ENCODE assay signal across 15 cellular contexts in genomic region chr11:13314676-13315394, GRCh38. TPM values are rescaled to one million over a fixed set of nuclear protein-coding genes. Genes with fewer than 3 reads are reported as not detected.
DNase-seq lines count a peak whose midpoint lies in the region; ATAC-seq, FAIRE-seq and TF ChIP-seq lines count a peak whose summit lies in the region.
"Had no signal": no experiment of that assay in that cellular context is flagged by ENCODE, and none has a peak within 500 bp of the region (broad histone marks: within the 10 kb centered on the region; RNA-seq: fewer than 3 reads in every experiment).

No MANE protein-coding gene starts in this region.

- no peak for TF ChIP-seq EP300 in H1 (IDR thresholded peaks at IDR 0.05; ENCODE audit: borderline replicate concordance in 1 of 2, low read depth in 2 of 2, low read length in 2 of 2)

- H3K4me3 Mint-ChIP-seq in CD8-positive, alpha-beta memory T cell = peak overlapping the region in 3 of 7 donors; percentile 16 to 41 (median 27)
- H3K4me3 Mint-ChIP-seq in stimulated activated effector memory CD8-positive, alpha-beta T cell treated with anti-CD3 and anti-CD28 coated beads, Interleukin-12 subunit alpha, Interleukin-12 subunit beta, amount 100 ng/mL, for 72 hours = no peak overlapping the region
- H3K4me3 Mint-ChIP-seq: B cell had no signal

- H3K4me1 Mint-ChIP-seq in CD8-positive, alpha-beta memory T cell = peaks cover 3 to 98% (median 89%) of the 10 kb centered on the region in 3 donors
- H3K4me1 Mint-ChIP-seq in stimulated activated effector memory CD8-positive, alpha-beta T cell treated with anti-CD3 and anti-CD28 coated beads, Interleukin-12 subunit alpha, Interleukin-12 subunit beta, amount 100 ng/mL, for 72 hours = peaks cover 94% of the 10 kb centered on the region

- H2BK120ac ChIP-seq in H1 (replicated peaks; ENCODE audit: low read depth, low read length) = no peak overlapping the region

- no peaks in the 10 kb centered on the region for H3K9me3 Mint-ChIP-seq in CD8-positive, alpha-beta memory T cell
- no peaks in the 10 kb centered on the region for H3K9me3 Mint-ChIP-seq in stimulated activated effector memory CD8-positive, alpha-beta T cell treated with anti-CD3 and anti-CD28 coated beads, Interleukin-12 subunit alpha, Interleukin-12 subunit beta, amount 100 ng/mL, for 72 hours

- no peak overlapping the region for H3K4me3 ChIP-seq in CD8-positive, alpha-beta memory T cell (ENCODE audit: low read length)
- H3K4me3 ChIP-seq in HUES64 (ENCODE audit: low read length) = no peak overlapping the region
- H3K4me3 ChIP-seq in H1 (ENCODE audit: extremely low read depth in 1 of 4, insufficient read depth in 2 of 4, low read depth in 3 of 4, low read length in 4 of 4) = 0 out of 8 replicates have a peak overlapping the region, but pooled peaks of 1 of the 4 experiments have one; percentile 4
- H3K4me3 ChIP-seq in osteoblast (ENCODE audit: insufficient read depth, low read length) = no peak overlapping the region
- H3K4me3 ChIP-seq: PC-9 had no signal

- no peak overlapping the region for H2AFZ ChIP-seq in H1 (ENCODE audit: low read length)
- no peak overlapping the region for H2AFZ ChIP-seq in osteoblast (ENCODE audit: low read length)
- H2AFZ ChIP-seq: PC-9 had no signal

- H4K20me1 ChIP-seq in H1 (replicated peaks in 1 of 2; ENCODE audit: control insufficient read depth in 1 of 2, insufficient read depth in 2 of 2, low read length in 2 of 2) = peaks cover 0 to 1% of the 10 kb centered on the region in 2 experiments
- H4K20me1 ChIP-seq in osteoblast (ENCODE audit: insufficient read depth, low read length) = peaks cover 14% of the 10 kb centered on the region

- H3K9me3 ChIP-seq in CD8-positive, alpha-beta memory T cell (ENCODE audit: low read length) = no peaks in the 10 kb centered on the region
- H3K9me3 ChIP-seq in HUES64 (ENCODE audit: insufficient read depth, low read depth, low read length) = no peaks in the 10 kb centered on the region
- H3K9me3 ChIP-seq in H1 (ENCODE audit: insufficient read depth in 2 of 2, low read depth in 1 of 2, low read length in 1 of 2) = no peaks in the 10 kb centered on the region
- H3K9me3 ChIP-seq in osteoblast (ENCODE audit: low read depth, low read length) = no peaks in the 10 kb centered on the region

- no peak overlapping the region for H4K8ac ChIP-seq in H1 (ENCODE audit: extremely low read depth, insufficient read depth, low read length)

- H3K56ac ChIP-seq in H1 (replicated peaks; ENCODE audit: insufficient read length, low read depth, low read length) = no peak overlapping the region

- no peak overlapping the region for H2BK5ac ChIP-seq in H1 (ENCODE audit: low read depth, low read length)

- H3K4me2 ChIP-seq in H1 (ENCODE audit: insufficient read depth in 1 of 2, low read depth in 2 of 2, low read length in 2 of 2) (no peak overlapping the region), osteoblast (ENCODE audit: insufficient read depth, low read length) (no peak overlapping the region)
- H3K4me2 ChIP-seq: PC-9 had no signal

- no peak overlapping the region for H2AK5ac ChIP-seq in H1 (ENCODE audit: low read depth, low read length)

- no peak overlapping the region for H4K91ac ChIP-seq in H1 (replicated peaks; ENCODE audit: insufficient read length, low read length)

- peaks cover 69% of the 10 kb centered on the region for H3K4me1 ChIP-seq in CD8-positive, alpha-beta memory T cell (ENCODE audit: insufficient read depth, low read length)
- H3K4me1 ChIP-seq in HUES64 (ENCODE audit: insufficient read depth, low read length) (peaks cover 8% of the 10 kb centered on the region; the same call in 1 of the 2 replicates), H1 (replicated peaks in 1 of 4; ENCODE audit: control insufficient read depth in 3 of 4, insufficient read depth in 4 of 4, low read length in 3 of 4) (peaks cover 0 to 11% (median 4%) of the 10 kb centered on the region in 4 experiments; a peak in 5 of 7 replicates), osteoblast (ENCODE audit: insufficient read depth, low read length) (peaks cover 16% of the 10 kb centered on the region)

- no peak for ATAC-seq in stimulated activated effector memory CD8-positive, alpha-beta T cell treated with anti-CD3 and anti-CD28 coated beads, Interleukin-12 subunit alpha, Interleukin-12 subunit beta, amount 100 ng/mL, for 72 hours
- no peak for ATAC-seq in GM19395 (IDR thresholded peaks at IDR 0.05; ENCODE audit: unreplicated experiment)

- no peaks in the 10 kb centered on the region; the same call in 1 of the 2 replicates for H3K79me1 ChIP-seq in H1 (ENCODE audit: low read depth, low read length)

- H3K4ac ChIP-seq in H1 (replicated peaks; ENCODE audit: insufficient read length, low read depth, low read length) = no peak overlapping the region

- CTCF ChIA-PET in CD8-positive, alpha-beta memory T cell (lab: Charles Lee) = interaction anchor here (1.6 to 2.6 kb wide), 2 partner anchors 21 to 28 kb away, joined by 4 to 11 read pairs; no protein-coding TSS in a partner anchor
- CTCF ChIA-PET in H1 (lab: Charles Lee; ENCODE audit: partially characterized antibody) = interaction anchor here (0.7 to 4.0 kb wide), 10 partner anchors 13 to 101 kb away, joined by 3 to 31 read pairs (median 4); no protein-coding TSS in a partner anchor

- H3K14ac ChIP-seq in H1 (ENCODE audit: insufficient read length) = no peak overlapping the region

- peaks cover 4% of the 10 kb centered on the region for H3K36me3 ChIP-seq in CD8-positive, alpha-beta memory T cell (ENCODE audit: insufficient read depth, low read length)
- H3K36me3 ChIP-seq in HUES64 (ENCODE audit: insufficient read depth, low read length) (no peaks in the 10 kb centered on the region), H1 (ENCODE audit: control insufficient read depth in 2 of 4, insufficient read depth in 4 of 4, low read length in 3 of 4) (no peaks in the 10 kb centered on the region), osteoblast (ENCODE audit: insufficient read depth, low read length) (no peaks in the 10 kb centered on the region)

- POLR2A ChIA-PET in CD8-positive, alpha-beta memory T cell (lab: Charles Lee) = no interaction called here
- POLR2A ChIA-PET in H1 (lab: Charles Lee; ENCODE audit: partially characterized antibody) = no interaction called here

- 89% methylated on average over 2 of the region's 2 CpGs for WGBS in HUES64
- WGBS in H1 (ENCODE audit: extremely low coverage in 1 of 2, insufficient coverage in 1 of 2, insufficient read length in 1 of 2, insufficient replicate concordance in 2 of 2, low coverage in 1 of 2, low lambda C conversion rate in 2 of 2, missing lambda C conversion rate in 1 of 2), 2 experiments = 77% methylated on average over 2 of the region's 2 CpGs; no CpG with 5 or more reads in 1 of the 2 experiments

- no peak overlapping the region for H3K23ac ChIP-seq in H1 (ENCODE audit: insufficient read length)

- H3K27me3 ChIP-seq in CD8-positive, alpha-beta memory T cell (ENCODE audit: insufficient read depth, low read length, poor library complexity, severe bottlenecking) = no peaks in the 10 kb centered on the region
- no peaks in the 10 kb centered on the region for H3K27me3 ChIP-seq in HUES64 (ENCODE audit: insufficient read depth, low read length)
- no peaks in the 10 kb centered on the region for H3K27me3 ChIP-seq in H1 (replicated peaks in 1 of 4; ENCODE audit: control insufficient read depth in 3 of 4, extremely low read depth in 1 of 4, insufficient read depth in 3 of 4, low read length in 3 of 4)
- no peaks in the 10 kb centered on the region for H3K27me3 ChIP-seq in osteoblast (ENCODE audit: insufficient read depth, low read length)

- H4K5ac ChIP-seq in H1 (ENCODE audit: insufficient read length, low read depth, low read length) = no peak overlapping the region

- peak; percentile 7 for FAIRE-seq in H1 (lab: Jason Lieb, UNC)

- H2BK15ac ChIP-seq in H1 (ENCODE audit: low read length) = peak overlapping the region; percentile 36; the same call in 1 of the 2 replicates

- H2BK20ac ChIP-seq in H1 (ENCODE audit: low read length) = no peak overlapping the region

- DNase-seq in CD8-positive, alpha-beta memory T cell = no peak
- no peak for DNase-seq in H1 (ENCODE audit: low read depth in 1 of 2, low spot score in 2 of 2)
- DNase-seq in stimulated activated effector memory CD8-positive, alpha-beta T cell treated with anti-CD3 and anti-CD28 coated beads, Interleukin-12 subunit alpha, Interleukin-12 subunit beta, amount 100 ng/mL, for 72 hours (ENCODE audit: low spot score in 2 of 2) = no peak
- no peak for DNase-seq in DMS79 (lab: John Stamatoyannopoulos, UW)
- DNase-seq in osteoblast (ENCODE audit: insufficient read length, low spot score, missing footprints) = no peak
- DNase-seq: GF-D8, KG1, NCI-H1436, NCI-H2029 treated with DMSO at 0.1 percent for 48 hours, NCI-H524, PC-9, SW 1271 had no signal

- TF ChIP-seq RAD21 in H1 (IDR thresholded peaks at IDR 0.05 in 1 of 2, conservative IDR thresholded peaks at IDR 0.05 in 1 of 2; ENCODE audit: low read depth in 2 of 2, low read length in 2 of 2) = no peak

- H3K36me3 Mint-ChIP-seq in CD8-positive, alpha-beta memory T cell = peaks cover 5 to 58% (median 24%) of the 10 kb centered on the region in 3 donors
- H3K36me3 Mint-ChIP-seq in stimulated activated effector memory CD8-positive, alpha-beta T cell treated with anti-CD3 and anti-CD28 coated beads, Interleukin-12 subunit alpha, Interleukin-12 subunit beta, amount 100 ng/mL, for 72 hours = peaks cover 45% of the 10 kb centered on the region

- no peak for TF ChIP-seq POLR2A in H1 (IDR thresholded peaks at IDR 0.05; ENCODE audit: control extremely low read depth in 1 of 2, low read depth in 2 of 2, low read length in 2 of 2)

- H3K27ac Mint-ChIP-seq in CD8-positive, alpha-beta memory T cell = peak overlapping the region in 5 of 8 donors; percentile 22 to 60 (median 35)
- H3K27ac Mint-ChIP-seq in stimulated activated effector memory CD8-positive, alpha-beta T cell treated with anti-CD3 and anti-CD28 coated beads, Interleukin-12 subunit alpha, Interleukin-12 subunit beta, amount 100 ng/mL, for 72 hours = peak overlapping the region; percentile 86
- H3K27ac Mint-ChIP-seq: B cell had no signal

- H3K18ac ChIP-seq in H1 (ENCODE audit: extremely low read depth, low read length) = no peak overlapping the region

- no peak overlapping the region for H3K27ac ChIP-seq in CD8-positive, alpha-beta memory T cell (ENCODE audit: low read depth, low read length)
- peak overlapping the region; percentile 15; the same call in 1 of the 2 replicates for H3K27ac ChIP-seq in HUES64 (ENCODE audit: low read depth, low read length)
- no peak overlapping the region for H3K27ac ChIP-seq in H1 (ENCODE audit: low read depth, low read length)
- no peak overlapping the region for H3K27ac ChIP-seq in osteoblast (ENCODE audit: low read depth, low read length)
- H3K27ac ChIP-seq: PC-9 had no signal

- H2BK12ac ChIP-seq in H1 (ENCODE audit: low read depth, low read length) = no peak overlapping the region

- H3K79me2 ChIP-seq in H1 (ENCODE audit: control insufficient read depth in 1 of 2, insufficient read depth in 2 of 2, low read length in 2 of 2) = no peaks in the 10 kb centered on the region
- H3K79me2 ChIP-seq in osteoblast (ENCODE audit: insufficient read depth, low read length) = peaks cover 18% of the 10 kb centered on the region

- H3K23me2 ChIP-seq in H1 (ENCODE audit: low read depth, low read length) = no peaks in the 10 kb centered on the region

- TF ChIP-seq CTCF in H1 (IDR thresholded peaks at IDR 0.05; ENCODE audit: control extremely low read depth in 1 of 3, insufficient read depth in 1 of 3, low read depth in 1 of 3, low read length in 3 of 3) (no peak), osteoblast (IDR thresholded peaks at IDR 0.05; ENCODE audit: extremely low read depth, low read depth, low read length) (no peak)

- H3K27me3 Mint-ChIP-seq in CD8-positive, alpha-beta memory T cell = no peaks in the 10 kb centered on the region
- H3K27me3 Mint-ChIP-seq: B cell had no signal

- no peak overlapping the region for H3K9ac ChIP-seq in HUES64 (ENCODE audit: low read depth, low read length)
- no peak overlapping the region for H3K9ac ChIP-seq in H1 (replicated peaks in 1 of 4; ENCODE audit: extremely low read depth in 1 of 4, low read depth in 3 of 4, low read length in 3 of 4)

RNA-seq across cellular contexts. Expression of gene BMAL1, which starts 37.2 kb away (rescaled TPM):
- 10 to 100 TPM; 25.2 to 29.4 TPM for total RNA-seq in CD8-positive, alpha-beta memory T cell
- polyA plus RNA-seq in CD8-positive, alpha-beta memory T cell = 29.2 TPM
- 5.1 TPM for polyA plus RNA-seq in HUES64 (2013, experiment 1 of 2)
- polyA plus RNA-seq in HUES64 (2013, experiment 2 of 2) = 6.6 TPM
- 6.8 and 9.9 TPM in 2 replicates for total RNA-seq in H1 (2021; fragmentation: NEBNext Ultra II Directional; extraction: Animal tissue kit (Norgen Biotek cat#: 25700))
- polyA plus RNA-seq in H1 (2011; rRNA removed) = 4.1 and 6.9 TPM in 2 replicates
- polyA plus RNA-seq in H1 (2011; cell fraction: cytosol; rRNA removed) = 6.3 TPM
- polyA plus RNA-seq in H1 (2011; cell fraction: nucleus; rRNA removed) = 6.4 TPM
- polyA plus RNA-seq in H1 (2012, experiment 1 of 2) = 4.7 to 9.4 TPM (median 6.3 TPM) in 4 replicates
- 0.96 TPM for polyA plus RNA-seq in H1 (2012, experiment 2 of 2)
- 5.6 TPM for polyA plus RNA-seq in H1 (2013, experiment 1 of 2)
- 5.6 TPM for polyA plus RNA-seq in H1 (2013, experiment 2 of 2)
- 7.7 and 8.7 TPM in 2 replicates for polyA minus RNA-seq in H1 (2011; rRNA and poly(A)+ RNA removed)
- 4.7 TPM for polyA minus RNA-seq in H1 (2011; cell fraction: cytosol; rRNA and poly(A)+ RNA removed)
- 20.8 TPM for polyA minus RNA-seq in H1 (2011; cell fraction: nucleus; rRNA and poly(A)+ RNA removed)
- total RNA-seq in osteoblast = 8.5 and 13.0 TPM in 2 replicates
